10 cellular contexts compared by ENCODE assay signal in the genomic region with DNA sequence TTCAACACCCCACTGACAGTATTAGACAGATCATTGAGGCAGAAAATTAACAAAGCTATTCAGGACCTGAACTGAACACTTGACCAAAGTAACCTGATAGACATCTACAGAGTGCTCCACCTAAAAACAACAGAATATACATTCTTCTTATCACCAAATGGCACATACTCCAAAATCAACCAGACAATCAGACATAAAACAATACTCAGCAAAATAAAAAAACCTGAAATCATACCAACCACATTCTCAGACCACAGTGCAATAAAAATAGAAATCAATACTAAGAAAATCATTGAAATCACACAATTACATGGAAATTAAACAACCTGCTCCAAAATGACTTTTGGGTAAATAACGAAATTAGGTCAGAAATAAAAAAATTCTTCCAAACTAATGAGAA. TPM values are rescaled to one million over a fixed set of nuclear protein-coding genes. Genes with fewer than 3 reads are reported as not detected.
"Had no signal": no experiment of that assay in that cellular context is flagged by ENCODE, and none has a peak within 500 bp of the region (broad histone marks: within the 10 kb centered on the region; RNA-seq: fewer than 3 reads in every experiment).

No MANE protein-coding gene starts in this region.

- DNase-seq: GM23248, GOT3, H7, HFFc6, KG1 had no signal

- H3K36me3 ChIP-seq: HAP-1 had no signal

- H2AFZ ChIP-seq: GM23248 had no signal

- H3K4me3 ChIP-seq: GM23248, HAP-1 had no signal

- ATAC-seq: HCT116, HepG2 had no signal

- H3K4me1 ChIP-seq: HAP-1 had no signal

- H3K9ac ChIP-seq: GM23248 had no signal

- FAIRE-seq: HepG2 had no signal

- H3K27ac ChIP-seq: GM23248, HL-60 had no signal

RNA-seq across cellular contexts. Expression of gene PFN4, which starts 15.8 kb away (rescaled TPM):
- total RNA-seq: GM23248, H7 had no signal
- polyA plus RNA-seq: IgD-negative memory B cell had no signal
